Comparison of ENCODE assay signal across 15 cellular contexts in the genomic region with DNA sequence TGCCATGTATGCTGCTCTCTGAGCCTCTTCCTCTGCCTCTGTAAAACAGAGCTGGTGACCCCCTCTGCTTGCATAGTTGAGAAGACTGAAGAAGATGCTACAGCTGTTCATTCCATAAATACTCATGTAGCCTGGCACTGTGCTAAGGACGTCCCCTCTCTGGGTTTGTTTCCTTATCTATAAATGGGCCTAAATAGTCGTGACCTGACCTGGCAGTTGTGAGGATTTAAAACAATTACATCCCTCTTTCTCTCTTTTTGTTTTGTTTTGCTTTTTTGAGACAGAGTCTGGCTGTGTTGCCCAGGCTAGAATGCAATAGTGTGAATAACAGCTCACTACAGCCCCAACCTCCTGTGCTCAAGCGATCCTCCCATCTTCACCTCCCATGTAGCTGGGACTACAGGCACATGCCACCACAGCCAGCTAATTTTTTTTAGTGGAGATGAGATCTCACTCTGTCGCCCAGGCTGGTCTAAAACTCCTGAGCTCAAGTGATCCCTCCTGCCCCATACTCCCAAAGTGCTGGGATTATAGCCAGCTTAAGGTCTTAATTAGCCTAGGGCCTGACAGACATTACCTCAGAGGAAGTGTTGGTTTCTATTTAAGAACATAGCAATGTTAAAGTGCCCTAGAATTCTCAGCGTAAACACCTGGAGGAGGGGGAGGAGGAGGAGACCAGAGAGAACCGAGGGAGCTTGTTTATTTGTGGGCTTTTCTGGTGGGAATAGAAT. TPM values are rescaled to one million over a fixed set of nuclear protein-coding genes. Genes with fewer than 3 reads are reported as not detected.
DNase-seq lines count a peak whose midpoint lies in the region; FAIRE-seq and TF ChIP-seq lines count a peak whose summit lies in the region.
"Had no signal": no experiment of that assay in that cellular context is flagged by ENCODE, and none has a peak within 500 bp of the region (broad histone marks: within the 10 kb centered on the region; RNA-seq: fewer than 3 reads in every experiment).

No MANE protein-coding gene starts in this region.

- H4K20me1 ChIP-seq in BLaER1, result peaks cover 42% of the 10 kb centered on the region

- H3K36me3 Mint-ChIP-seq in neural crest cell (ENCODE audit: low read depth), result peaks cover 6% of the 10 kb centered on the region
- peaks cover 0 to 2% (median 0%) of the 10 kb centered on the region in 3 donors for H3K36me3 Mint-ChIP-seq in CD8-positive, alpha-beta memory T cell

- CTCF ChIA-PET in CD8-positive, alpha-beta memory T cell (lab: Charles Lee), result no interaction called here

- peaks cover 23% of the 10 kb centered on the region for H3K4me1 ChIP-seq in BLaER1
- peaks cover 6% of the 10 kb centered on the region for H3K4me1 ChIP-seq in CD8-positive, alpha-beta memory T cell (ENCODE audit: insufficient read depth, low read length)
- H3K4me1 ChIP-seq: BE2C had no signal

- no peak overlapping the region for H3K27ac ChIP-seq in BLaER1
- no peak overlapping the region for H3K27ac ChIP-seq in WERI-Rb-1
- no peak overlapping the region for H3K27ac ChIP-seq in CD8-positive, alpha-beta memory T cell (ENCODE audit: low read depth, low read length)
- H3K27ac ChIP-seq: SK-N-MC had no signal

- peaks cover 19% of the 10 kb centered on the region for H3K4me1 Mint-ChIP-seq in neural crest cell
- peaks cover 5 to 13% (median 11%) of the 10 kb centered on the region in 3 donors for H3K4me1 Mint-ChIP-seq in CD8-positive, alpha-beta memory T cell

- H3K4me3 ChIP-seq in BLaER1 (no peak overlapping the region), WERI-Rb-1 (ENCODE audit: low read depth, low read length) (no peak overlapping the region)
- H3K4me3 ChIP-seq in CD8-positive, alpha-beta memory T cell (ENCODE audit: low read length), result no peak overlapping the region
- H3K4me3 ChIP-seq: SK-N-MC had no signal

- H3K9me3 ChIP-seq in BLaER1 (no peaks in the 10 kb centered on the region), WERI-Rb-1 (ENCODE audit: severe bottlenecking) (no peaks in the 10 kb centered on the region)
- H3K9me3 ChIP-seq in CD8-positive, alpha-beta memory T cell (ENCODE audit: low read length), result no peaks in the 10 kb centered on the region
- H3K9me3 ChIP-seq: BE2C had no signal

- H3K27me3 ChIP-seq in BLaER1 (no peaks in the 10 kb centered on the region; the same call in 1 of the 2 replicates), WERI-Rb-1 (ENCODE audit: insufficient read depth, low read depth, severe bottlenecking) (no peaks in the 10 kb centered on the region)
- H3K27me3 ChIP-seq in CD8-positive, alpha-beta memory T cell (ENCODE audit: insufficient read depth, low read length, poor library complexity, severe bottlenecking), result no peaks in the 10 kb centered on the region
- H3K27me3 ChIP-seq: BE2C had no signal

- FAIRE-seq in D721Med (lab: Jason Lieb, UNC), result no peak
- FAIRE-seq: HTR-8/SVneo had no signal

- no peak overlapping the region for H3K4me2 ChIP-seq in BLaER1

- POLR2A ChIA-PET in CD8-positive, alpha-beta memory T cell (lab: Charles Lee), result no interaction called here

- peak; percentile 55 for DNase-seq in D721Med (ENCODE audit: insufficient read length, low spot score)
- peak; percentile 71 for DNase-seq in WERI-Rb-1
- DNase-seq in neural crest cell (ENCODE audit: low read depth, low spot score), result no peak
- no peak for DNase-seq in CD8-positive, alpha-beta memory T cell
- DNase-seq in SHP77 treated with DMSO at 0.1 percent for 48 hours (lab: John Stamatoyannopoulos, UW), result no peak
- DNase-seq in COLO829 (ENCODE audit: low spot score), result no peak
- DNase-seq: BE2C, DMS53, H9, NCI-H1436 treated with DMSO at 0.1 percent for 48 hours, NCI-H345, NCI-H526 treated with DMSO at 0.1 percent for 48 hours had no signal

- H3K9ac ChIP-seq in BLaER1, result peak overlapping the region; percentile 40; the same call in 1 of the 2 replicates

- H3K27ac Mint-ChIP-seq in neural crest cell (ENCODE audit: unreplicated experiment), result no peak overlapping the region
- peak overlapping the region in 1 of 8 donors; percentile 28 for H3K27ac Mint-ChIP-seq in CD8-positive, alpha-beta memory T cell

- no peaks in the 10 kb centered on the region for H3K27me3 Mint-ChIP-seq in neural crest cell (ENCODE audit: low read depth)
- H3K27me3 Mint-ChIP-seq in CD8-positive, alpha-beta memory T cell, result peaks cover 0 to 2% of the 10 kb centered on the region in 2 donors

- TF ChIP-seq CTCF in D721Med (IDR thresholded peaks at IDR 0.05; ENCODE audit: insufficient read depth, missing control alignments), result no peak
- no peak for TF ChIP-seq CTCF in WERI-Rb-1 (IDR thresholded peaks at IDR 0.05; ENCODE audit: low read depth, low read length)
- TF ChIP-seq CTCF in neural crest cell (conservative IDR thresholded peaks at IDR 0.05), result no peak

- no peaks in the 10 kb centered on the region for H3K9me3 Mint-ChIP-seq in neural crest cell
- H3K9me3 Mint-ChIP-seq in CD8-positive, alpha-beta memory T cell, result no peaks in the 10 kb centered on the region
- H3K9me3 Mint-ChIP-seq: H9 had no signal

- H3K36me3 ChIP-seq in BLaER1 (peaks cover 75% of the 10 kb centered on the region), WERI-Rb-1 (peaks cover 42% of the 10 kb centered on the region)
- no peaks in the 10 kb centered on the region for H3K36me3 ChIP-seq in CD8-positive, alpha-beta memory T cell (ENCODE audit: insufficient read depth, low read length)

- peak overlapping the region; percentile 87 for H3K4me3 Mint-ChIP-seq in neural crest cell
- peak overlapping the region in 2 of 7 donors; percentile 22 to 73 for H3K4me3 Mint-ChIP-seq in CD8-positive, alpha-beta memory T cell
- H3K4me3 Mint-ChIP-seq: H9 had no signal

RNA-seq across cellular contexts. Expression of gene WDR62, which starts 4.6 kb away (rescaled TPM):
- 34.2 and 35.3 TPM in 2 replicates for total RNA-seq in neural crest cell
- total RNA-seq in CD8-positive, alpha-beta memory T cell, result 10 to 100 TPM; 15.7 to 15.8 TPM
- 0.37 TPM for polyA plus RNA-seq in CD8-positive, alpha-beta memory T cell

RNA-seq across cellular contexts. Expression of gene THAP8, which starts 5.3 kb away (rescaled TPM):
- 9.4 and 9.8 TPM in 2 replicates for total RNA-seq in neural crest cell
- total RNA-seq in CD8-positive, alpha-beta memory T cell, result 1 to 10 TPM; 1.3 to 1.9 TPM
- 8.5 TPM for polyA plus RNA-seq in CD8-positive, alpha-beta memory T cell

RNA-seq across cellular contexts. Expression of gene CLIP3, which starts 26.7 kb away (rescaled TPM):
- total RNA-seq in neural crest cell, result 33.1 and 37.6 TPM in 2 replicates
- under 1 TPM; 0.29 to 0.33 TPM for total RNA-seq in CD8-positive, alpha-beta memory T cell
- 0.39 TPM for polyA plus RNA-seq in CD8-positive, alpha-beta memory T cell

RNA-seq across cellular contexts. Expression of gene ALKBH6, which starts 45.3 kb away (rescaled TPM):
- 21.7 and 23.7 TPM in 2 replicates for total RNA-seq in neural crest cell
- 10 to 100 TPM; 37.2 to 41.3 TPM for total RNA-seq in CD8-positive, alpha-beta memory T cell
- 21.2 TPM for polyA plus RNA-seq in CD8-positive, alpha-beta memory T cell

RNA-seq across cellular contexts. Expression of gene SYNE4, which starts 50.7 kb away (rescaled TPM):
- total RNA-seq in neural crest cell, result 0.30 and 0.54 TPM in 2 replicates
- total RNA-seq in CD8-positive, alpha-beta memory T cell, result 1 to 10 TPM; 1.2 to 1.9 TPM
- polyA plus RNA-seq in CD8-positive, alpha-beta memory T cell, result not detected

Comparison
In these comparisons a context has a peak if more than half of its experiments do, and no peak if none do; other contexts are left out.
1. DNase-seq: peak in D721Med (single experiment) and WERI-Rb-1 (single experiment); none in neural crest cell (single experiment), CD8-positive, alpha-beta memory T cell (0 of 5), SHP77 treated with DMSO at 0.1 percent for 48 hours (single experiment) and COLO829 (single experiment).
2. RNA of gene CLIP3, which starts 26.7 kb away (total RNA-seq): 33.1 to 37.6 TPM in neural crest cell; 0.29 to 0.33 TPM in CD8-positive, alpha-beta memory T cell; every median in the first group is over 10 times any median in the second.